In genomic region chr4:139509727-139510410, GRCh38 we compare ENCODE assay signal across 9 cellular contexts. TPM values are rescaled to one million over a fixed set of nuclear protein-coding genes. Genes with fewer than 3 reads are reported as not detected.
DNase-seq lines count a peak whose midpoint lies in the region; ATAC-seq and TF ChIP-seq lines count a peak whose summit lies in the region.
"Had no signal": no experiment of that assay in that cellular context is flagged by ENCODE, and none has a peak within 500 bp of the region (broad histone marks: within the 10 kb centered on the region; RNA-seq: fewer than 3 reads in every experiment).

No MANE protein-coding gene starts in this region.

- no peak overlapping the region for H3K4me3 Mint-ChIP-seq in brain

- peaks cover 84% of the 10 kb centered on the region for H3K36me3 Mint-ChIP-seq in brain

- H3K27me3 ChIP-seq in kidney epithelial cell (ENCODE audit: control insufficient read depth, insufficient read depth, low read length) = no peaks in the 10 kb centered on the region

- TF ChIP-seq CTCF in brain (conservative IDR thresholded peaks at IDR 0.05) = no peak
- peak; percentile 35 for TF ChIP-seq CTCF in kidney epithelial cell (IDR thresholded peaks at IDR 0.05; ENCODE audit: insufficient read depth, low read length, poor library complexity, severe bottlenecking)

- no peak overlapping the region for H3K4me3 ChIP-seq in kidney epithelial cell (ENCODE audit: low read depth, low read length)

- no peaks in the 10 kb centered on the region for H3K9me3 Mint-ChIP-seq in brain

- DNase-seq in AML-193 (lab: John Stamatoyannopoulos, UW) (peak; percentile 25 to 29), HT-29 (ENCODE audit: low spot score) (peak; percentile 33), kidney epithelial cell (ENCODE audit: low read depth) (no peak), mucosa of gallbladder (ENCODE audit: low spot score) (no peak)
- DNase-seq: cortex of kidney had no signal

- no peaks in the 10 kb centered on the region for H3K36me3 ChIP-seq in kidney epithelial cell (ENCODE audit: control insufficient read depth, insufficient read depth, low read length)

- ATAC-seq in HG03521 (IDR thresholded peaks at IDR 0.05; ENCODE audit: unreplicated experiment) (no peak), GM18870 (IDR thresholded peaks at IDR 0.05; ENCODE audit: unreplicated experiment) (no peak), HG03135 (IDR thresholded peaks at IDR 0.05; ENCODE audit: unreplicated experiment) (no peak)

- H3K27me3 Mint-ChIP-seq in brain = no peaks in the 10 kb centered on the region

- peak overlapping the region in 3 of 5 experiments; percentile 22 to 57 (median 56) for H3K27ac Mint-ChIP-seq in brain

- peaks cover 25% of the 10 kb centered on the region for H3K4me1 Mint-ChIP-seq in brain

RNA-seq across cellular contexts. Expression of gene SETD7, which starts 46.1 kb away (rescaled TPM):
- 30.5 and 30.8 TPM in 2 replicates for total RNA-seq in HT-29 (2014; rRNA removed; shearing (Covaris generic))
- polyA plus RNA-seq in brain (ENCODE audit: insufficient read depth, low read depth, low replicate concordance) = 18.3 TPM
- total RNA-seq in kidney epithelial cell (37.7 and 38.7 TPM in 2 replicates), mucosa of gallbladder (63.0 TPM)

RNA-seq across cellular contexts. Expression of gene RAB33B, which starts 55.9 kb away (rescaled TPM):
- total RNA-seq in HT-29 (2014; rRNA removed; shearing (Covaris generic)) = 4.6 and 6.1 TPM in 2 replicates
- polyA plus RNA-seq in brain (ENCODE audit: insufficient read depth, low read depth, low replicate concordance) = 1.7 TPM
- total RNA-seq in kidney epithelial cell (9.3 and 9.6 TPM in 2 replicates), mucosa of gallbladder (9.8 TPM)

Comparison
In these comparisons a context has a peak if more than half of its experiments do, and no peak if none do; other contexts are left out.
1. DNase-seq: peak in AML-193 (2 of 2) and HT-29 (single experiment); none in kidney epithelial cell (single experiment) and mucosa of gallbladder (single experiment).